Comparison of ENCODE assay signal across 8 cellular contexts in the genomic region with DNA sequence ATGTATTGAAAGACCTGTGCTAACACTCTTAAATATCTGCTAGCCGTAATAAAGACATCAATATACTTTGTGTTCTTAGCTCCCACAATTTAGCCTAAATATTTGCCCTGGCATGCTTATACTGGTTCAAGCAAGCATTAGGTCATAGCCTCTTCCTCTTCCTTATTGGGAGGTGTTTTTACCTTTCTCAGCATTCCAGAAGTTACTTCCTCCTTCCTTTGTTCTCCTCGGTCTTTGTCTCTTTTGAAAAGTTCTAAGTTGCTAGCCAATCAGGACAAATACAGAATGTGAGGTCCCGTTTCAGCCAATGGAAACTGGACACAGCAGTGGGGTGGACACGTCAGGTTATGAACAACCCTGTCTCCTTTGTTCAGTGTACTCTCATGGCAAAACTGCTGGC.
DNase-seq lines count a peak whose midpoint lies in the region; ATAC-seq, FAIRE-seq and TF ChIP-seq lines count a peak whose summit lies in the region.
"Not testable (repeated sequence)": the region's sequence is repeated elsewhere in the genome, so short reads cannot be mapped to it uniquely, and the experiment has no call there.

No MANE protein-coding gene starts in this region.

- not testable (repeated sequence) for H3F3A ChIP-seq in GM23338 (replicated peaks; ENCODE audit: low read depth); Loucy (ENCODE audit: low read depth); SU-DHL-6 (ENCODE audit: insufficient read depth)

- not testable (repeated sequence) for H3K9me2 ChIP-seq in GM23338 (ENCODE audit: insufficient read depth); Karpas-422 (replicated peaks; ENCODE audit: insufficient read depth, low read length); Loucy (replicated peaks; ENCODE audit: low read depth, low read length); SU-DHL-6 (replicated peaks; ENCODE audit: insufficient read depth, low read length)

- peak overlapping the region; percentile 26; the same call in 1 of the 2 replicates for H3K27ac Mint-ChIP-seq in GM23338

- ATAC-seq in GM23338, foreskin keratinocyte: not testable (repeated sequence)

- not testable (repeated sequence) for H3K4me3 ChIP-seq in GM23338; Karpas-422 (ENCODE audit: low read length); Loucy (ENCODE audit: low read length, poor library complexity, severe bottlenecking); SU-DHL-6 (ENCODE audit: insufficient read depth, low read length, poor library complexity, severe bottlenecking); bronchial epithelial cell (ENCODE audit: low read depth, low read length); epithelial cell of esophagus (ENCODE audit: low read length); keratinocyte (ENCODE audit: control insufficient read depth in 2 of 3, extremely low read depth in 1 of 3, insufficient read depth in 2 of 3, low read depth in 1 of 3, low read length in 3 of 3)

- H3K9ac ChIP-seq in Karpas-422 (ENCODE audit: low read length); Loucy (ENCODE audit: low read depth, low read length, poor library complexity, severe bottlenecking); SU-DHL-6 (ENCODE audit: low read length); keratinocyte (ENCODE audit: control insufficient read depth, extremely low read depth, insufficient read depth, low read length): not testable (repeated sequence)

- H3K4me1 Mint-ChIP-seq in GM23338: peaks cover 33% of the 10 kb centered on the region

- not testable (repeated sequence) for H3K27me3 Mint-ChIP-seq in GM23338 (ENCODE audit: insufficient read depth, low read depth, poor library complexity)

- peaks cover 10% of the 10 kb centered on the region; the same call in 2 of the 3 replicates for H3K36me3 Mint-ChIP-seq in GM23338 (ENCODE audit: low read depth)

- H3K27ac ChIP-seq in GM23338 (ENCODE audit: low read depth); Karpas-422 (ENCODE audit: low read length); SU-DHL-6 (ENCODE audit: low read depth, low read length); foreskin keratinocyte; keratinocyte (ENCODE audit: control insufficient read depth, insufficient read depth, low read length): not testable (repeated sequence)

- H3K79me2 ChIP-seq in GM23338 (replicated peaks; ENCODE audit: insufficient read depth); Karpas-422 (ENCODE audit: low read length); Loucy (ENCODE audit: insufficient read depth, low read length); SU-DHL-6 (ENCODE audit: insufficient read depth, low read length); keratinocyte (ENCODE audit: control insufficient read depth, insufficient read depth, low read length): not testable (repeated sequence)

- H3K4me3 Mint-ChIP-seq in GM23338: not testable (repeated sequence)

- dilution Hi-C loops in keratinocyte (cut with MboI; ENCODE audit: extremely low pct_ligation_motif_present, low sequenced_read_pairs): not testable (repeated sequence)

- H3K4me1 ChIP-seq in GM23338 (ENCODE audit: insufficient read depth) (peaks cover 28% of the 10 kb centered on the region), foreskin keratinocyte (peaks cover 31% of the 10 kb centered on the region)
- not testable (repeated sequence) for H3K4me1 ChIP-seq in Karpas-422 (ENCODE audit: low read length); Loucy (ENCODE audit: insufficient read depth, low read length, poor library complexity, severe bottlenecking); keratinocyte (ENCODE audit: control insufficient read depth, extremely low read depth, insufficient read depth, low read length)

- FAIRE-seq in bronchial epithelial cell (lab: Jason Lieb, UNC); keratinocyte (lab: Jason Lieb, UNC): not testable (repeated sequence)

- H4K20me1 ChIP-seq in GM23338 (replicated peaks; ENCODE audit: insufficient read depth); Karpas-422 (ENCODE audit: insufficient read depth, low read depth, low read length); Loucy (ENCODE audit: insufficient read depth, low read length, poor library complexity, severe bottlenecking); SU-DHL-6 (ENCODE audit: low read depth, low read length); keratinocyte (ENCODE audit: control insufficient read depth, extremely low read depth, insufficient read depth, low read length): not testable (repeated sequence)

- TF ChIP-seq CTCF in GM23338 (conservative IDR thresholded peaks at IDR 0.05; ENCODE audit: low read depth in 2 of 2); Loucy (conservative IDR thresholded peaks at IDR 0.05; ENCODE audit: low read length); SU-DHL-6 (IDR thresholded peaks at IDR 0.05; ENCODE audit: insufficient read depth, low read length, poor library complexity, severe bottlenecking); bronchial epithelial cell (IDR thresholded peaks at IDR 0.05; ENCODE audit: insufficient read depth, low read length, severe bottlenecking); epithelial cell of esophagus (IDR thresholded peaks at IDR 0.05; ENCODE audit: insufficient read depth, low read depth, low read length, missing control alignments); foreskin keratinocyte (conservative IDR thresholded peaks at IDR 0.05); keratinocyte (optimal IDR thresholded peaks at IDR 0.05 in 1 of 3, IDR thresholded peaks at IDR 0.05 in 1 of 3, conservative IDR thresholded peaks at IDR 0.05 in 1 of 3; ENCODE audit: extremely low read depth in 1 of 3, insufficient read depth in 2 of 3, low read length in 3 of 3): not testable (repeated sequence)

- H3K4me2 ChIP-seq in GM23338; Karpas-422 (ENCODE audit: low read depth, low read length, poor library complexity, severe bottlenecking); Loucy (ENCODE audit: low read depth, low read length, poor library complexity, severe bottlenecking); SU-DHL-6 (ENCODE audit: low read depth, low read length, poor library complexity, severe bottlenecking); keratinocyte (ENCODE audit: control insufficient read depth, extremely low read depth, insufficient read depth, low read depth, low read length): not testable (repeated sequence)

- H3K36me3 ChIP-seq in GM23338 (ENCODE audit: insufficient read depth); Karpas-422 (ENCODE audit: insufficient read depth, low read length); Loucy (ENCODE audit: insufficient read depth, low read length); SU-DHL-6 (ENCODE audit: low read length); bronchial epithelial cell (ENCODE audit: control insufficient read depth, insufficient read depth, low read length); keratinocyte (ENCODE audit: control insufficient read depth in 2 of 2, extremely low read depth in 1 of 2, insufficient read depth in 2 of 2, low read length in 2 of 2): not testable (repeated sequence)

- DNase-seq in GM23338 (ENCODE audit: low spot score) (peak; percentile 12), bronchial epithelial cell (ENCODE audit: low read depth) (peak; percentile 62), epithelial cell of esophagus (ENCODE audit: low read depth) (peak; percentile 62), foreskin keratinocyte (peak; percentile 64 to 78)
- DNase-seq in Karpas-422; keratinocyte (ENCODE audit: low read depth, low spot score): not testable (repeated sequence)

- not testable (repeated sequence) for H2AFZ ChIP-seq in GM23338
- H2AFZ ChIP-seq in Karpas-422 (ENCODE audit: low read length): peak overlapping the region; percentile 76
- H2AFZ ChIP-seq in Loucy (ENCODE audit: low read length): peak overlapping the region; percentile 67
- H2AFZ ChIP-seq in SU-DHL-6 (ENCODE audit: low read depth, low read length, severe bottlenecking): peak overlapping the region; percentile 38
- peak overlapping the region; percentile 57 for H2AFZ ChIP-seq in keratinocyte (ENCODE audit: control insufficient read depth, low read length)

- H3K9me3 ChIP-seq in Karpas-422 (ENCODE audit: low read length); Loucy (ENCODE audit: insufficient read depth, low read depth, low read length); SU-DHL-6 (ENCODE audit: insufficient read depth, low read length); keratinocyte (ENCODE audit: control insufficient read depth, low read depth, low read length): not testable (repeated sequence)

- not testable (repeated sequence) for H3K27me3 ChIP-seq in GM23338 (ENCODE audit: insufficient read depth); Karpas-422 (ENCODE audit: low read length); Loucy (ENCODE audit: insufficient read depth, low read length, poor library complexity, severe bottlenecking); SU-DHL-6 (ENCODE audit: low read length); bronchial epithelial cell (ENCODE audit: control insufficient read depth, insufficient read depth, low read length); foreskin keratinocyte; keratinocyte (ENCODE audit: control insufficient read depth, extremely low read depth, insufficient read depth, low read length)

- not testable (repeated sequence) for H3K9me3 Mint-ChIP-seq in GM23338

- H3K9me1 ChIP-seq in keratinocyte (ENCODE audit: control insufficient read depth, extremely low read depth, insufficient read depth, low read length): not testable (repeated sequence)
